Comparison of ENCODE assay signal across 1 cellular context in genomic region chr1:4657244-4657789, GRCh38.
TF ChIP-seq lines count a peak whose summit lies in the region.

No MANE protein-coding gene starts in this region.

TF ChIP-seq in GM23338, 12 proteins besides CTCF, POLR2A, EP300 and RAD21 (continued from another document):
- no peak for TF ChIP-seq ZNF462 (CRISPR knock-in tag; IDR thresholded peaks at IDR 0.05)
- TF ChIP-seq JUNB (IDR thresholded peaks at IDR 0.05; ENCODE audit: unreplicated experiment): no peak
- no peak for TF ChIP-seq ZNF331 (CRISPR knock-in tag; IDR thresholded peaks at IDR 0.05; ENCODE audit: low read depth)
